Comparison of ENCODE assay signal across 1 cellular context in the genomic region with DNA sequence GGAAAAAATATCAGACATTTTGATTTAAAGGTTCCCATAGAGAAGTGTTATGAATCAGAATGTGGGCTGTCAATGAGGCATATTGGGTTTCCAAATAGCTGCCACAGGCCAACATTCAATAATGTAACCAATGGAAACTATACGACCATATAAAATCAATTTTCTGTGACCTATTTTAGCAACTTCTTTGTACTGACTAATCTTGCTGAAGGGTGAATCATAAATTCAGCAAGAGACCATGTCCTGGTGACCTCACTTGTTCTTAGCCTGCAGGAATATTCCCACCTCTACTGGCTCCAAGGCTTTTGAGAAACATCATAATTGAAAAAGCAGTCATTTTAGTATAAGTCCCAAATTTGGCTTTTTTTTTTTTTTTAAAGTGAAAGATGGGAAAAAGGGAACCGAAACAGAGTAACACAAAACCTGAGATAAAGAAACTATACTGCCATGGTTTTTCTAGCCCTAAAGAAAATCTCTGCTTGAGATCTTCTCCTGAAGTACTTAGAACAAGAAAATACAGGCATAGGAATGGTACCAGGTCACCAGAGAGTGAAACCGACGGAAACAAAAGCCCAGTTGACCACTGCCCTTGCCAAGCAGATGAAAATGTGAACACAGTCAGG.
TF ChIP-seq lines count a peak whose summit lies in the region.

No MANE protein-coding gene starts in this region.

TF ChIP-seq in GM12878, 131 proteins besides CTCF, POLR2A, EP300 and RAD21:
- peak; percentile 42; the same call in 1 of the 2 replicates for TF ChIP-seq NFIC (IDR thresholded peaks at IDR 0.05; ENCODE audit: low read depth, low read length)
- peak; percentile 31; the same call in 1 of the 2 replicates for TF ChIP-seq EED (IDR thresholded peaks at IDR 0.05; ENCODE audit: low read depth)
- no peak for TF ChIP-seq MYB (IDR thresholded peaks at IDR 0.05; ENCODE audit: borderline replicate concordance, low read depth, low read length)
- no peak for TF ChIP-seq RFX5 (IDR thresholded peaks at IDR 0.05; ENCODE audit: low read depth, low read length)
- TF ChIP-seq, protein P1, sequence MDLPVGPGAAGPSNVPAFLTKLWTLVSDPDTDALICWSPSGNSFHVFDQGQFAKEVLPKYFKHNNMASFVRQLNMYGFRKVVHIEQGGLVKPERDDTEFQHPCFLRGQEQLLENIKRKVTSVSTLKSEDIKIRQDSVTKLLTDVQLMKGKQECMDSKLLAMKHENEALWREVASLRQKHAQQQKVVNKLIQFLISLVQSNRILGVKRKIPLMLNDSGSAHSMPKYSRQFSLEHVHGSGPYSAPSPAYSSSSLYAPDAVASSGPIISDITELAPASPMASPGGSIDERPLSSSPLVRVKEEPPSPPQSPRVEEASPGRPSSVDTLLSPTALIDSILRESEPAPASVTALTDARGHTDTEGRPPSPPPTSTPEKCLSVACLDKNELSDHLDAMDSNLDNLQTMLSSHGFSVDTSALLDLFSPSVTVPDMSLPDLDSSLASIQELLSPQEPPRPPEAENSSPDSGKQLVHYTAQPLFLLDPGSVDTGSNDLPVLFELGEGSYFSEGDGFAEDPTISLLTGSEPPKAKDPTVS (IDR thresholded peaks at IDR 0.05; ENCODE audit: low read depth, low read length), result no peak
- no peak for TF ChIP-seq ESRRA (IDR thresholded peaks at IDR 0.05; ENCODE audit: low read length)
- TF ChIP-seq, protein P2, sequence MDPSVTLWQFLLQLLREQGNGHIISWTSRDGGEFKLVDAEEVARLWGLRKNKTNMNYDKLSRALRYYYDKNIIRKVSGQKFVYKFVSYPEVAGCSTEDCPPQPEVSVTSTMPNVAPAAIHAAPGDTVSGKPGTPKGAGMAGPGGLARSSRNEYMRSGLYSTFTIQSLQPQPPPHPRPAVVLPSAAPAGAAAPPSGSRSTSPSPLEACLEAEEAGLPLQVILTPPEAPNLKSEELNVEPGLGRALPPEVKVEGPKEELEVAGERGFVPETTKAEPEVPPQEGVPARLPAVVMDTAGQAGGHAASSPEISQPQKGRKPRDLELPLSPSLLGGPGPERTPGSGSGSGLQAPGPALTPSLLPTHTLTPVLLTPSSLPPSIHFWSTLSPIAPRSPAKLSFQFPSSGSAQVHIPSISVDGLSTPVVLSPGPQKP (IDR thresholded peaks at IDR 0.05; ENCODE audit: low read depth, low read length), result no peak
- peak; percentile 71 for TF ChIP-seq SPI1 (IDR thresholded peaks at IDR 0.05; ENCODE audit: borderline replicate concordance, insufficient read depth, low read depth, low read length)
- TF ChIP-seq NR2C1 (IDR thresholded peaks at IDR 0.05), result no peak
- TF ChIP-seq ZNF384 (IDR thresholded peaks at IDR 0.05; ENCODE audit: borderline replicate concordance, low read depth, low read length), result peak; percentile 72
- TF ChIP-seq, protein P3, sequence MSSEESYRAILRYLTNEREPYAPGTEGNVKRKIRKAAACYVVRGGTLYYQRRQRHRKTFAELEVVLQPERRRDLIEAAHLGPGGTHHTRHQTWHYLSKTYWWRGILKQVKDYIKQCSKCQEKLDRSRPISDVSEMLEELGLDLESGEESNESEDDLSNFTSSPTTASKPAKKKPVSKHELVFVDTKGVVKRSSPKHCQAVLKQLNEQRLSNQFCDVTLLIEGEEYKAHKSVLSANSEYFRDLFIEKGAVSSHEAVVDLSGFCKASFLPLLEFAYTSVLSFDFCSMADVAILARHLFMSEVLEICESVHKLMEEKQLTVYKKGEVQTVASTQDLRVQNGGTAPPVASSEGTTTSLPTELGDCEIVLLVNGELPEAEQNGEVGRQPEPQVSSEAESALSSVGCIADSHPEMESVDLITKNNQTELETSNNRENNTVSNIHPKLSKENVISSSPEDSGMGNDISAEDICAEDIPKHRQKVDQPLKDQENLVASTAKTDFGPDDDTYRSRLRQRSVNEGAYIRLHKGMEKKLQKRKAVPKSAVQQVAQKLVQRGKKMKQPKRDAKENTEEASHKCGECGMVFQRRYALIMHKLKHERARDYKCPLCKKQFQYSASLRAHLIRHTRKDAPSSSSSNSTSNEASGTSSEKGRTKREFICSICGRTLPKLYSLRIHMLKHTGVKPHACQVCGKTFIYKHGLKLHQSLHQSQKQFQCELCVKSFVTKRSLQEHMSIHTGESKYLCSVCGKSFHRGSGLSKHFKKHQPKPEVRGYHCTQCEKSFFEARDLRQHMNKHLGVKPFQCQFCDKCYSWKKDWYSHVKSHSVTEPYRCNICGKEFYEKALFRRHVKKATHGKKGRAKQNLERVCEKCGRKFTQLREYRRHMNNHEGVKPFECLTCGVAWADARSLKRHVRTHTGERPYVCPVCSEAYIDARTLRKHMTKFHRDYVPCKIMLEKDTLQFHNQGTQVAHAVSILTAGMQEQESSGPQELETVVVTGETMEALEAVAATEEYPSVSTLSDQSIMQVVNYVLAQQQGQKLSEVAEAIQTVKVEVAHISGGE (CRISPR knock-in tag; IDR thresholded peaks at IDR 0.05), result no peak
- TF ChIP-seq HDAC6 (IDR thresholded peaks at IDR 0.05; ENCODE audit: unreplicated experiment), result no peak
- no peak for TF ChIP-seq SMAD1 (IDR thresholded peaks at IDR 0.05; ENCODE audit: low read depth, partially characterized antibody)
- peak; percentile 33 to 53; a peak in 1 of 4 replicates for TF ChIP-seq IKZF2 (IDR thresholded peaks at IDR 0.05)
- TF ChIP-seq SREBF2 (IDR thresholded peaks at IDR 0.05; ENCODE audit: low read length), result no peak
- TF ChIP-seq, protein P4, sequence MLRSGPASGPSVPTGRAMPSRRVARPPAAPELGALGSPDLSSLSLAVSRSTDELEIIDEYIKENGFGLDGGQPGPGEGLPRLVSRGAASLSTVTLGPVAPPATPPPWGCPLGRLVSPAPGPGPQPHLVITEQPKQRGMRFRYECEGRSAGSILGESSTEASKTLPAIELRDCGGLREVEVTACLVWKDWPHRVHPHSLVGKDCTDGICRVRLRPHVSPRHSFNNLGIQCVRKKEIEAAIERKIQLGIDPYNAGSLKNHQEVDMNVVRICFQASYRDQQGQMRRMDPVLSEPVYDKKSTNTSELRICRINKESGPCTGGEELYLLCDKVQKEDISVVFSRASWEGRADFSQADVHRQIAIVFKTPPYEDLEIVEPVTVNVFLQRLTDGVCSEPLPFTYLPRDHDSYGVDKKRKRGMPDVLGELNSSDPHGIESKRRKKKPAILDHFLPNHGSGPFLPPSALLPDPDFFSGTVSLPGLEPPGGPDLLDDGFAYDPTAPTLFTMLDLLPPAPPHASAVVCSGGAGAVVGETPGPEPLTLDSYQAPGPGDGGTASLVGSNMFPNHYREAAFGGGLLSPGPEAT (IDR thresholded peaks at IDR 0.05; ENCODE audit: low read depth), result peak; percentile 48; the same call in 1 of the 2 replicates
- no peak for TF ChIP-seq ZZZ3 (IDR thresholded peaks at IDR 0.05; ENCODE audit: control insufficient read depth, insufficient read length, low read depth)
- TF ChIP-seq RAD51 (IDR thresholded peaks at IDR 0.05), result no peak
- 0 out of 2 replicates have a peak, but pooled peaks have one; percentile 30 for TF ChIP-seq JUNB (IDR thresholded peaks at IDR 0.05)
- TF ChIP-seq, protein P5, sequence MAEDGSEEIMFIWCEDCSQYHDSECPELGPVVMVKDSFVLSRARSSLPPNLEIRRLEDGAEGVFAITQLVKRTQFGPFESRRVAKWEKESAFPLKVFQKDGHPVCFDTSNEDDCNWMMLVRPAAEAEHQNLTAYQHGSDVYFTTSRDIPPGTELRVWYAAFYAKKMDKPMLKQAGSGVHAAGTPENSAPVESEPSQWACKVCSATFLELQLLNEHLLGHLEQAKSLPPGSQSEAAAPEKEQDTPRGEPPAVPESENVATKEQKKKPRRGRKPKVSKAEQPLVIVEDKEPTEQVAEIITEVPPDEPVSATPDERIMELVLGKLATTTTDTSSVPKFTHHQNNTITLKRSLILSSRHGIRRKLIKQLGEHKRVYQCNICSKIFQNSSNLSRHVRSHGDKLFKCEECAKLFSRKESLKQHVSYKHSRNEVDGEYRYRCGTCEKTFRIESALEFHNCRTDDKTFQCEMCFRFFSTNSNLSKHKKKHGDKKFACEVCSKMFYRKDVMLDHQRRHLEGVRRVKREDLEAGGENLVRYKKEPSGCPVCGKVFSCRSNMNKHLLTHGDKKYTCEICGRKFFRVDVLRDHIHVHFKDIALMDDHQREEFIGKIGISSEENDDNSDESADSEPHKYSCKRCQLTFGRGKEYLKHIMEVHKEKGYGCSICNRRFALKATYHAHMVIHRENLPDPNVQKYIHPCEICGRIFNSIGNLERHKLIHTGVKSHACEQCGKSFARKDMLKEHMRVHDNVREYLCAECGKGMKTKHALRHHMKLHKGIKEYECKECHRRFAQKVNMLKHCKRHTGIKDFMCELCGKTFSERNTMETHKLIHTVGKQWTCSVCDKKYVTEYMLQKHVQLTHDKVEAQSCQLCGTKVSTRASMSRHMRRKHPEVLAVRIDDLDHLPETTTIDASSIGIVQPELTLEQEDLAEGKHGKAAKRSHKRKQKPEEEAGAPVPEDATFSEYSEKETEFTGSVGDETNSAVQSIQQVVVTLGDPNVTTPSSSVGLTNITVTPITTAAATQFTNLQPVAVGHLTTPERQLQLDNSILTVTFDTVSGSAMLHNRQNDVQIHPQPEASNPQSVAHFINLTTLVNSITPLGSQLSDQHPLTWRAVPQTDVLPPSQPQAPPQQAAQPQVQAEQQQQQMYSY (CRISPR knock-in tag; IDR thresholded peaks at IDR 0.05), result no peak
- TF ChIP-seq CREM (IDR thresholded peaks at IDR 0.05; ENCODE audit: low read depth), result no peak
- 0 out of 2 replicates have a peak, but pooled peaks have one; percentile 8 for TF ChIP-seq RUNX3 (IDR thresholded peaks at IDR 0.05; ENCODE audit: low read length)
- TF ChIP-seq SRF (IDR thresholded peaks at IDR 0.05; ENCODE audit: low read depth in 2 of 2, low read length in 2 of 2), result no peak
- TF ChIP-seq TCF12 (IDR thresholded peaks at IDR 0.05; ENCODE audit: low read depth, low read length), result no peak
TF ChIP-seq in GM12878: peak in this region for 8.
